ENCODE assay signal across 16 cellular contexts in genomic region chr9:116506685-116507084, GRCh38.
"Had no signal": no experiment of that assay in that cellular context is flagged by ENCODE, and none has a peak within 500 bp of the region (broad histone marks: within the 10 kb centered on the region; RNA-seq: fewer than 3 reads in every experiment).

No MANE protein-coding gene starts in this region.

- H3K27ac ChIP-seq: brain microvascular endothelial cell, dorsolateral prefrontal cortex, gastrocnemius medialis, parathyroid adenoma, skin epidermis, stomach, thoracic aorta had no signal

- FAIRE-seq: endometrium, kidney had no signal

- ATAC-seq: gastrocnemius medialis had no signal

- H2AFZ ChIP-seq: parathyroid adenoma had no signal

- H3K9me3 ChIP-seq: gastrocnemius medialis, stomach, thoracic aorta had no signal

- DNase-seq: activated CD4-positive, alpha-beta T cell treated with anti-CD3 and anti-CD28 coated beads, Interleukin-2, amount 50 U/mL, for 4 hours; activated CD4-positive, CD25-positive, alpha-beta regulatory T cell treated with anti-CD3 and anti-CD28 coated beads, Interleukin-2, amount 50 U/mL, for 72 hours; activated effector memory CD4-positive, alpha-beta T cell treated with Interleukin-2 at 50 U/mL for 16 hours; activated T-cell treated with anti-CD3 and anti-CD28 coated beads, Interleukin-2, amount 50 U/mL, for 24 hours; brain microvascular endothelial cell; dorsolateral prefrontal cortex; gastrocnemius medialis; kidney; naive B cell; stomach; T-helper 2 cell had no signal

- H3K9ac ChIP-seq: parathyroid adenoma had no signal

- H3K4me3 Mint-ChIP-seq: activated naive CD4-positive, alpha-beta T cell treated with anti-CD3 and anti-CD28 coated beads, Interleukin-2, amount 50 U/mL, for 24 hours; activated T-cell treated with anti-CD3 and anti-CD28 coated beads, Interleukin-2, amount 50 U/mL, for 24 hours; naive B cell had no signal

- H3K36me3 ChIP-seq: brain microvascular endothelial cell, gastrocnemius medialis, stomach, thoracic aorta had no signal

- H3K4me1 ChIP-seq: gastrocnemius medialis, parathyroid adenoma, stomach had no signal

- H3K4me3 ChIP-seq: dorsolateral prefrontal cortex, gastrocnemius medialis, skin epidermis, stomach, thoracic aorta had no signal

- H3K27me3 Mint-ChIP-seq: activated naive CD4-positive, alpha-beta T cell treated with anti-CD3 and anti-CD28 coated beads, Interleukin-2, amount 50 U/mL, for 24 hours; activated T-cell treated with anti-CD3 and anti-CD28 coated beads, Interleukin-2, amount 50 U/mL, for 24 hours; naive B cell had no signal

- H3K4me1 Mint-ChIP-seq: activated naive CD4-positive, alpha-beta T cell treated with anti-CD3 and anti-CD28 coated beads, Interleukin-2, amount 50 U/mL, for 24 hours had no signal

- H3K27me3 ChIP-seq: brain microvascular endothelial cell, dorsolateral prefrontal cortex, gastrocnemius medialis, stomach had no signal

- H3K27ac Mint-ChIP-seq: activated naive CD4-positive, alpha-beta T cell treated with anti-CD3 and anti-CD28 coated beads, Interleukin-2, amount 50 U/mL, for 24 hours; activated T-cell treated with anti-CD3 and anti-CD28 coated beads, Interleukin-2, amount 50 U/mL, for 24 hours; naive B cell had no signal

- H3K79me2 ChIP-seq: parathyroid adenoma had no signal
